ENCODE assay signal across 21 cellular contexts in genomic region chr22:35065796-35066218, GRCh38. TPM values are rescaled to one million over a fixed set of nuclear protein-coding genes. Genes with fewer than 3 reads are reported as not detected.
A peak's percentile ranks its signal among the peaks of the same experiment; 100 is the strongest.
DNase-seq lines count a peak whose midpoint lies in the region; ATAC-seq and TF ChIP-seq lines count a peak whose summit lies in the region.
"Had no signal": no experiment of that assay in that cellular context is flagged by ENCODE, and none has a peak within 500 bp of the region (broad histone marks: within the 10 kb centered on the region; RNA-seq: fewer than 3 reads in every experiment).

Gene ISX (plus strand): TSS chr22:35066158. CDS start chr22:35067088, 930 bp downstream.

- 0 out of 2 replicates have a peak within 1 kb of the TSS, but pooled peaks have one; percentile 27 for H3K27ac Mint-ChIP-seq in WTC11
- peak within 1 kb of the TSS in 2 of 3 experiments; percentile 2 to 12 for H3K27ac Mint-ChIP-seq in nephron
- H3K27ac Mint-ChIP-seq: activated CD4-positive, alpha-beta memory T cell treated with anti-CD3 and anti-CD28 coated beads for 36 hours; CD14-positive monocyte had no signal

- H3K36me3 Mint-ChIP-seq in WTC11, result no peaks in the 10 kb centered on the region
- no peaks in the 10 kb centered on the region for H3K36me3 Mint-ChIP-seq in nephron (ENCODE audit: low read depth)
- H3K36me3 Mint-ChIP-seq: activated CD4-positive, alpha-beta memory T cell treated with anti-CD3 and anti-CD28 coated beads for 36 hours; CD14-positive monocyte had no signal

- no peak for ATAC-seq in WTC11
- no peak for ATAC-seq in HG02623 (IDR thresholded peaks at IDR 0.05; ENCODE audit: unreplicated experiment)
- no peak for ATAC-seq in GM21825 (IDR thresholded peaks at IDR 0.05; ENCODE audit: unreplicated experiment)
- ATAC-seq: heart right ventricle, sciatic nerve had no signal

- POLR2A ChIA-PET in WTC11 (lab: Charles Lee), result no interaction called here

- H3K4me3 Mint-ChIP-seq in WTC11, result no peak within 1 kb of the TSS
- H3K4me3 Mint-ChIP-seq in nephron, result no peak within 1 kb of the TSS
- H3K4me3 Mint-ChIP-seq: activated CD4-positive, alpha-beta memory T cell treated with anti-CD3 and anti-CD28 coated beads for 36 hours; CD14-positive monocyte had no signal

- DNase-seq in DMS153 treated with DMSO at 0.1 percent for 48 hours (lab: John Stamatoyannopoulos, UW; ENCODE audit: unreplicated experiment) (peak; percentile 69), NB4 (ENCODE audit: low read depth) (peak; percentile 48), WTC11 (ENCODE audit: low spot score) (no peak), left ventricle myocardium inferior (no peak), C1 segment of cervical spinal cord (lab: John Stamatoyannopoulos, UW) (no peak)
- DNase-seq: ACHN; activated CD4-positive, alpha-beta memory T cell treated with anti-CD3 and anti-CD28 coated beads for 36 hours; activated gamma-delta T cell treated with Interleukin-2 at 50 U/mL for 16 hours; amniotic stem cell; dermis blood vessel endothelial cell; heart right ventricle; NCI-H1694; nucleus accumbens; T-helper 2 cell had no signal

- H3K4me1 ChIP-seq in left ventricle myocardium inferior, result no peaks in the 10 kb centered on the region
- H3K4me1 ChIP-seq: HAP-1, heart right ventricle had no signal

- peaks cover 39% of the 10 kb centered on the region for H3K27me3 ChIP-seq in left ventricle myocardium inferior (ENCODE audit: low read depth)
- H3K27me3 ChIP-seq: cardiac muscle cell had no signal

- H3K4me1 Mint-ChIP-seq in WTC11, result 0 out of 2 replicates have a peak, but pooled peaks cover 3% of the 10 kb centered on the region
- peaks cover 7% of the 10 kb centered on the region for H3K4me1 Mint-ChIP-seq in nephron

- no peaks in the 10 kb centered on the region for H3K9me3 ChIP-seq in left ventricle myocardium inferior (replicated peaks)
- H3K9me3 ChIP-seq: HAP-1, heart right ventricle had no signal

- no peak within 1 kb of the TSS for H3K27ac ChIP-seq in left ventricle myocardium inferior (replicated peaks)
- H3K27ac ChIP-seq: cardiac muscle cell, heart right ventricle had no signal

- intact Hi-C loops in left ventricle myocardium inferior (cut with micrococcal nuclease), result no loop called here

- H3K27me3 Mint-ChIP-seq in WTC11 (ENCODE audit: low read depth) (no peaks in the 10 kb centered on the region), nephron (ENCODE audit: low read depth) (peaks cover 20% of the 10 kb centered on the region)
- H3K27me3 Mint-ChIP-seq: activated CD4-positive, alpha-beta memory T cell treated with anti-CD3 and anti-CD28 coated beads for 36 hours had no signal

- TF ChIP-seq POLR2A in NB4 (IDR thresholded peaks at IDR 0.05; ENCODE audit: extremely low read depth, insufficient read length), result no peak

- H3K9me3 Mint-ChIP-seq in WTC11, result no peaks in the 10 kb centered on the region
- H3K9me3 Mint-ChIP-seq in nephron, result peaks cover under 1% of the 10 kb centered on the region
- H3K9me3 Mint-ChIP-seq: activated CD4-positive, alpha-beta memory T cell treated with anti-CD3 and anti-CD28 coated beads for 36 hours had no signal

- TF ChIP-seq CTCF in NB4 (IDR thresholded peaks at IDR 0.05; ENCODE audit: low read depth, low read length) (no peak), WTC11 (IDR thresholded peaks at IDR 0.05) (no peak), nephron (IDR thresholded peaks at IDR 0.05; ENCODE audit: unreplicated experiment in 3 of 3) (no peak), left ventricle myocardium inferior (IDR thresholded peaks at IDR 0.05; ENCODE audit: borderline replicate concordance) (no peak)

- no peaks in the 10 kb centered on the region for H3K36me3 ChIP-seq in left ventricle myocardium inferior
- H3K36me3 ChIP-seq: cardiac muscle cell, HAP-1, heart right ventricle had no signal

- CTCF ChIA-PET in WTC11 (lab: Charles Lee), result interaction anchor here (3.3 kb wide), 1 partner anchor 85 kb away, joined by 19 read pairs; no protein-coding TSS in a partner anchor

- H3K4me3 ChIP-seq in NB4 (ENCODE audit: low read depth, low read length) (no peak within 1 kb of the TSS), left ventricle myocardium inferior (no peak within 1 kb of the TSS)
- H3K4me3 ChIP-seq: cardiac muscle cell, HAP-1, heart right ventricle had no signal

TF ChIP-seq in WTC11, 78 proteins besides CTCF, POLR2A, EP300 and RAD21 (continues in another document):
- TF ChIP-seq ESRRA (CRISPR knock-in tag; IDR thresholded peaks at IDR 0.05; ENCODE audit: borderline replicate concordance) (no peak), AFF4 (CRISPR knock-in tag; IDR thresholded peaks at IDR 0.05; ENCODE audit: borderline replicate concordance) (no peak), NR3C1 (CRISPR knock-in tag; conservative IDR thresholded peaks at IDR 0.05; ENCODE audit: low read depth) (no peak), ZNF396 (CRISPR knock-in tag; IDR thresholded peaks at IDR 0.05; ENCODE audit: borderline replicate concordance) (no peak), USF2 (CRISPR knock-in tag; IDR thresholded peaks at IDR 0.05) (no peak), RELA (CRISPR knock-in tag; IDR thresholded peaks at IDR 0.05; ENCODE audit: borderline replicate concordance) (no peak), ZBTB43 (CRISPR knock-in tag; IDR thresholded peaks at IDR 0.05) (no peak), MXD4 (CRISPR knock-in tag; IDR thresholded peaks at IDR 0.05; ENCODE audit: borderline replicate concordance) (no peak), ZNF416 (CRISPR knock-in tag; IDR thresholded peaks at IDR 0.05) (no peak), ETV6 (CRISPR knock-in tag; IDR thresholded peaks at IDR 0.05) (no peak), TP53 (CRISPR knock-in tag; IDR thresholded peaks at IDR 0.05) (no peak), CREM (CRISPR knock-in tag; IDR thresholded peaks at IDR 0.05) (no peak), ERG (CRISPR knock-in tag; IDR thresholded peaks at IDR 0.05) (no peak)

RNA-seq across cellular contexts. Expression of gene ISX, which starts in this region (rescaled TPM):
- total RNA-seq in WTC11 (2021) (not detected in 3 replicates), left ventricle myocardium inferior (not detected)
- total RNA-seq: activated CD4-positive, alpha-beta memory T cell treated with anti-CD3 and anti-CD28 coated beads for 36 hours; cardiac muscle cell; dermis blood vessel endothelial cell; heart right ventricle; sciatic nerve had no signal

Comparison
In these comparisons a context has a peak if more than half of its experiments do, and no peak if none do; other contexts are left out.
1. DNase-seq: peak in DMS153 treated with DMSO at 0.1 percent for 48 hours (single experiment) and NB4 (single experiment); none in WTC11 (single experiment), left ventricle myocardium inferior (single experiment) and C1 segment of cervical spinal cord (0 of 14).